Comparison of ENCODE assay signal across 9 cellular contexts in the genomic region with DNA sequence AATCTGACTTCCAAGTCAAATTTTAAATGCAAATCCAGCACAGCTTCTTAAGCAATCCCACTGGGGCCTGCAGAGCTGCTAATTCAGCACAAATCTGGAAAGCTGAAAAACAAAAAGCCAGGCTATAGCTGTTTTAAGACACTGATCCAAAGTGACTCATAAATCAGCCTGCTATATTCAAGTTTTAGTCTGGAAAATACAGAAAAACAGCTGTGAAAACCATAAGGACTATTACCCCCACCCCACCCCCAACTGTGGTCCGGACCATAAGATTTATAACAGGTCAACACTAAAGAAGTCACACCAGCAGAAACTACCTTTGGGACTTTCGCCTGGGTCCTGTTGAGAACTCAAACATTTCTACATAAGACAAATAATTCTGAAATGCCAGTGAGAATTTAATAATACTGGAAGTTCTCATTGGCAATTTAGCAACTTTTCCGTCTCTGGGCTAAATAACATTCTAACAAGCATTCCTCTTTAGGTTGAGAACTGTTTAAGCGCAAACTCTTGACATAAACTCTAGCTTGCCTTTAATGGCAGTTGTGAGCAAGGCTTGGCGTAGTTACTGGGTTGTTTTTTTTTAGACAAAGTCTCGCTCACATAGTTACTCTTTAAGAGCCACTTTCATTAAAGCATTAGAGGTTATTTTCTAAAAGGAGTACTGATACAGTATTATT. TPM values are rescaled to one million over a fixed set of nuclear protein-coding genes. Genes with fewer than 3 reads are reported as not detected.
DNase-seq lines count a peak whose midpoint lies in the region; ATAC-seq and TF ChIP-seq lines count a peak whose summit lies in the region.
"Had no signal": no experiment of that assay in that cellular context is flagged by ENCODE, and none has a peak within 500 bp of the region (broad histone marks: within the 10 kb centered on the region; RNA-seq: fewer than 3 reads in every experiment).

No MANE protein-coding gene starts in this region.

- peak overlapping the region; percentile 51 for H3K4me2 ChIP-seq in trophoblast cell (ENCODE audit: low read length)

- TF ChIP-seq CTCF in Caco-2 (IDR thresholded peaks at IDR 0.05; ENCODE audit: insufficient read depth in 1 of 2, low read depth in 1 of 2, low read length in 1 of 2, severe bottlenecking in 1 of 2, unreplicated experiment in 1 of 2) (no peak), fibroblast of the aortic adventitia (IDR thresholded peaks at IDR 0.05; ENCODE audit: insufficient read depth, low read length) (no peak)

- no CpG with 5 or more reads among the region's 6 CpGs for WGBS in trophoblast cell (ENCODE audit: extremely low coverage, insufficient coverage, insufficient read length)

- H3K4me3 ChIP-seq in Caco-2 (ENCODE audit: low read depth, low read length) (no peak overlapping the region), fibroblast of the aortic adventitia (ENCODE audit: low read depth, low read length) (peak overlapping the region; percentile 94), trophoblast cell (ENCODE audit: low read depth, low read length) (no peak overlapping the region)

- H2AFZ ChIP-seq in trophoblast cell (ENCODE audit: insufficient read depth, low read length, poor library complexity) = no peak overlapping the region

- no TSS peak for BruUV-seq in Caco-2 (replicated peaks; lab: Mats Ljungman, UMichigan)

- H3K36me3 Mint-ChIP-seq in Caco-2 (ENCODE audit: insufficient read depth, unreplicated experiment) = peaks cover 23% of the 10 kb centered on the region
- H3K36me3 Mint-ChIP-seq: naive B cell had no signal

- intact Hi-C loops in Caco-2 (cut with micrococcal nuclease; ENCODE audit: unreplicated experiment) = no loop called here

- H4K91ac ChIP-seq in trophoblast cell (ENCODE audit: low read depth, low read length) = no peak overlapping the region

- peaks cover 16% of the 10 kb centered on the region for H3K4me1 Mint-ChIP-seq in Caco-2 (ENCODE audit: low read depth, unreplicated experiment)

- H3K36me3 ChIP-seq in Caco-2 (ENCODE audit: control insufficient read depth, insufficient read depth, low read length) (no peaks in the 10 kb centered on the region), trophoblast cell (ENCODE audit: control insufficient read depth in 1 of 2, insufficient read depth in 2 of 2, low read length in 2 of 2) (peaks cover 0 to 2% of the 10 kb centered on the region in 2 experiments)

- H3K27me3 ChIP-seq in Caco-2 (replicated peaks; ENCODE audit: control insufficient read depth, insufficient read depth, low read length) = no peaks in the 10 kb centered on the region
- no peaks in the 10 kb centered on the region for H3K27me3 ChIP-seq in trophoblast cell (ENCODE audit: insufficient read depth, low read length)

- no peak for ATAC-seq in GM18909 (IDR thresholded peaks at IDR 0.05; ENCODE audit: poor library complexity, unreplicated experiment)

- peaks cover 6% of the 10 kb centered on the region for H3K79me2 ChIP-seq in trophoblast cell (ENCODE audit: control insufficient read depth, insufficient read depth, low read length, poor library complexity)

- no peak overlapping the region for H3K27ac Mint-ChIP-seq in Caco-2 (ENCODE audit: unreplicated experiment)
- H3K27ac Mint-ChIP-seq: naive B cell had no signal

- CTCF ChIA-PET in Caco-2 (lab: Charles Lee) = no interaction called here

- no peak overlapping the region for H3K9ac ChIP-seq in trophoblast cell (ENCODE audit: low read length)

- peaks cover 9% of the 10 kb centered on the region for H3K79me1 ChIP-seq in trophoblast cell (ENCODE audit: low read length)

- H3K9me3 Mint-ChIP-seq in Caco-2 (ENCODE audit: unreplicated experiment) = no peaks in the 10 kb centered on the region

- no peak overlapping the region for H4K12ac ChIP-seq in trophoblast cell (ENCODE audit: low read depth, low read length)

- no peak overlapping the region for H3K4ac ChIP-seq in trophoblast cell (ENCODE audit: low read depth, low read length)

- peak overlapping the region; percentile 15 for H3K4me3 Mint-ChIP-seq in Caco-2 (ENCODE audit: unreplicated experiment)
- H3K4me3 Mint-ChIP-seq: naive B cell had no signal

- no peak overlapping the region for H3K14ac ChIP-seq in trophoblast cell (ENCODE audit: low read length)

- no peak overlapping the region for H2BK5ac ChIP-seq in trophoblast cell (ENCODE audit: low read depth, low read length, poor library complexity)

- H3K27ac ChIP-seq in trophoblast cell (ENCODE audit: low read depth, low read length) = peak overlapping the region; percentile 17

- POLR2A ChIA-PET in Caco-2 (lab: Charles Lee) = interaction anchor here (0.6 kb wide), 1 partner anchor 175 kb away, joined by 3 read pairs; no protein-coding TSS in a partner anchor

- H3K4me1 ChIP-seq in Caco-2 (peaks cover 9% of the 10 kb centered on the region; the same call in 1 of the 2 replicates), trophoblast cell (ENCODE audit: control insufficient read depth in 1 of 2, insufficient read depth in 2 of 2, low read length in 2 of 2) (peaks cover 0 to 1% of the 10 kb centered on the region in 2 experiments)

- H2AK5ac ChIP-seq in trophoblast cell (ENCODE audit: low read length) = no peak overlapping the region

- no peak overlapping the region for H3K23ac ChIP-seq in trophoblast cell (ENCODE audit: low read length)

- no peak overlapping the region for H3K18ac ChIP-seq in trophoblast cell (ENCODE audit: low read length)

- no peak overlapping the region for H2BK120ac ChIP-seq in trophoblast cell (ENCODE audit: insufficient read depth, low read length, poor library complexity)

- DNase-seq in Caco-2 (no peak), RPMI7951 (ENCODE audit: low read depth) (peak; percentile 42), fibroblast of the aortic adventitia (ENCODE audit: low read depth) (peak; percentile 77), trophoblast cell (no peak), OCI-M2 (lab: John Stamatoyannopoulos, UW; ENCODE audit: unreplicated experiment) (no peak), NCI-H128 (lab: John Stamatoyannopoulos, UW; ENCODE audit: unreplicated experiment) (no peak)
- DNase-seq in activated CD4-positive, alpha-beta T cell treated with anti-CD3 and anti-CD28 coated beads, Interleukin-2, amount 50 U/mL, for 1 hour = no peak
- DNase-seq: naive B cell had no signal

- H4K8ac ChIP-seq in trophoblast cell (ENCODE audit: low read depth, low read length) = no peak overlapping the region

- H3K9me3 ChIP-seq in Caco-2 = no peaks in the 10 kb centered on the region
- no peaks in the 10 kb centered on the region for H3K9me3 ChIP-seq in trophoblast cell (ENCODE audit: insufficient read depth, low read depth, low read length)

- H2BK12ac ChIP-seq in trophoblast cell (ENCODE audit: low read length) = no peak overlapping the region

- no peaks in the 10 kb centered on the region for H3K27me3 Mint-ChIP-seq in Caco-2 (ENCODE audit: insufficient read depth, unreplicated experiment)

RNA-seq across cellular contexts. Expression of a gene that starts 3.3 kb away (rescaled TPM):
- total RNA-seq in Caco-2 (2022) = 19.1 and 19.8 TPM in 2 replicates
- 8.0 and 9.9 TPM in 2 replicates for total RNA-seq in RPMI7951 (2014; rRNA removed; shearing (Covaris generic))
- total RNA-seq in fibroblast of the aortic adventitia (ENCODE audit: low replicate concordance) = 88.8 and 197 TPM in 2 replicates
- polyA plus RNA-seq in trophoblast cell (2013) = 10.2 and 11.3 TPM in 2 replicates

Comparison
In these comparisons a context has a peak if more than half of its experiments do, and no peak if none do; other contexts are left out.
1. DNase-seq: peak in RPMI7951 (single experiment) and fibroblast of the aortic adventitia (single experiment); none in Caco-2 (0 of 2), trophoblast cell (0 of 2), OCI-M2 (single experiment), activated CD4-positive, alpha-beta T cell treated with anti-CD3 and anti-CD28 coated beads, Interleukin-2, amount 50 U/mL, for 1 hour (single experiment) and NCI-H128 (single experiment).